In the genomic region with DNA sequence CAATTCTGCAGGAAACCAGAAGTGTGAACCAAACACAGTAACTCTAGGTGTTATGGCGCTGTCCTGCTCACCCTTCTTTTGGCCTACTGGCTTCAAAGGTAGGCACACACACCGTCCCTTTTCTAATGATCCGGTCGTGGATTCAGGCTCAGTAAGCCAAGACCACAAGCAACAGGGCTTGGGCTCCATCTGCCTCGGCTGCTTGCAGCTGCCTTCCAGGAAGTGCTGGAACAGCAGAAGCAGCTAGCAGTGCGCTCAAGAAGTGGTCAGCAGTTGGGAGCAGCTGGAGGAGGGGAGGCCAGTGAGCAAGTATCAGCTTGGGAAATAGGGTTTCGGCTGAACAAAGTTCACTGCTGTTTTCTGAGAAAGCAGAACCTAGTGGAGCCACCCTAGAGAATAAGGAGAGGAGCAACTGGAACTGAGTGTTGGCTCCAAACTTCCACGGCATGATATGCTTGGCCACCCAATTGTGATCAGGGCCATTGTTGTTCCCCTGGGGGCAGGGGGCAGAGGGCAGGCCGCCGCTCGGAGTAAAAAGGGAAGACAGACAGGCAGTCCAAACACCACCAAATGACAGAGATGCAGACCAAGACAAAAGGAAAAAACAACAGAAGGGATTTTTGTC, we compare ENCODE assay signal across 8 cellular contexts.
DNase-seq lines count a peak whose midpoint lies in the region; ATAC-seq and TF ChIP-seq lines count a peak whose summit lies in the region.

No MANE protein-coding gene starts in this region.

- peak; percentile 58 to 74 for TF ChIP-seq RAD21 in liver (IDR thresholded peaks at IDR 0.05)

- H3K27ac ChIP-seq in adipose tissue (ENCODE audit: low read depth, low read length) = peak overlapping the region; percentile 62
- H3K27ac ChIP-seq in liver (ENCODE audit: low read depth in 1 of 2, low read length in 2 of 2) = peak overlapping the region; percentile 95
- H3K27ac ChIP-seq in testis = peak overlapping the region; percentile 19 to 55

- H3K4me3 ChIP-seq in Loucy (ENCODE audit: low read length, poor library complexity, severe bottlenecking) = no peak overlapping the region
- no peak overlapping the region for H3K4me3 ChIP-seq in liver (ENCODE audit: low read depth in 1 of 3, low read length in 3 of 3)
- H3K4me3 ChIP-seq in testis = no peak overlapping the region

- peak overlapping the region; percentile 47 for H3K9ac ChIP-seq in Loucy (ENCODE audit: low read depth, low read length, poor library complexity, severe bottlenecking)
- peak overlapping the region; percentile 46 to 85 for H3K9ac ChIP-seq in liver (ENCODE audit: low read depth in 1 of 2, low read length in 2 of 2)

- no peaks in the 10 kb centered on the region for H3K9me2 ChIP-seq in Loucy (replicated peaks; ENCODE audit: low read depth, low read length)

- WGBS in adipose tissue, 3 donors = 14 to 55% (median 29%) methylated on average over 11 of the region's 11 CpGs
- 15% methylated on average over 11 of the region's 11 CpGs for WGBS in liver
- WGBS in testis, 2 donors = 50 to 63% methylated on average over 11 of the region's 11 CpGs

- intact Hi-C loops in testis (cut with DNase I; ENCODE audit: low total_unique reads) = no loop called here

- ATAC-seq in GM18502 (IDR thresholded peaks at IDR 0.05; ENCODE audit: poor library complexity, unreplicated experiment) (peak; percentile 46), HG02885 (IDR thresholded peaks at IDR 0.05; ENCODE audit: poor library complexity, unreplicated experiment) (no peak), GM18867 (IDR thresholded peaks at IDR 0.05; ENCODE audit: unreplicated experiment) (no peak)

- peak overlapping the region; percentile 68 for H2AFZ ChIP-seq in Loucy (ENCODE audit: low read length)

- H3K36me3 ChIP-seq in Loucy (ENCODE audit: insufficient read depth, low read length) (no peaks in the 10 kb centered on the region), liver (ENCODE audit: control insufficient read depth in 4 of 4, insufficient read depth in 3 of 4, low read depth in 1 of 4, low read length in 3 of 4) (no peaks in the 10 kb centered on the region), testis (ENCODE audit: low read depth, missing control alignments) (no peaks in the 10 kb centered on the region)

- peak; percentile 78 for DNase-seq in testis
- no peak for DNase-seq in foreskin melanocyte

- H3K27me3 ChIP-seq in Loucy (ENCODE audit: insufficient read depth, low read length, poor library complexity, severe bottlenecking) = no peaks in the 10 kb centered on the region
- no peaks in the 10 kb centered on the region for H3K27me3 ChIP-seq in liver (ENCODE audit: control insufficient read depth in 4 of 4, insufficient read depth in 4 of 4, low read length in 3 of 4)
- H3K27me3 ChIP-seq in testis = no peaks in the 10 kb centered on the region

- H4K20me1 ChIP-seq in Loucy (ENCODE audit: insufficient read depth, low read length, poor library complexity, severe bottlenecking) = no peaks in the 10 kb centered on the region

- no peaks in the 10 kb centered on the region for H3F3A ChIP-seq in Loucy (ENCODE audit: low read depth)

- peaks cover 49% of the 10 kb centered on the region for H3K4me1 ChIP-seq in Loucy (ENCODE audit: insufficient read depth, low read length, poor library complexity, severe bottlenecking)
- peaks cover 15 to 53% (median 38%) of the 10 kb centered on the region in 4 donors for H3K4me1 ChIP-seq in liver (ENCODE audit: control insufficient read depth in 4 of 4, insufficient read depth in 4 of 4, low read length in 3 of 4)
- peaks cover 5% of the 10 kb centered on the region for H3K4me1 ChIP-seq in testis

- TF ChIP-seq POLR2A in testis (IDR thresholded peaks at IDR 0.05) = no peak

- H3K9me3 ChIP-seq in Loucy (ENCODE audit: insufficient read depth, low read depth, low read length) (no peaks in the 10 kb centered on the region), liver (ENCODE audit: control insufficient read depth in 4 of 4, low read length in 3 of 4) (no peaks in the 10 kb centered on the region), testis (no peaks in the 10 kb centered on the region)

- TF ChIP-seq CTCF in Loucy (conservative IDR thresholded peaks at IDR 0.05; ENCODE audit: low read length) (no peak), liver (IDR thresholded peaks at IDR 0.05; ENCODE audit: low read depth, low read length, missing input control) (no peak), testis (IDR thresholded peaks at IDR 0.05) (no peak)

- peaks cover 6% of the 10 kb centered on the region; the same call in 1 of the 2 replicates for H3K79me2 ChIP-seq in Loucy (ENCODE audit: insufficient read depth, low read length)

- H3K4me2 ChIP-seq in Loucy (ENCODE audit: low read depth, low read length, poor library complexity, severe bottlenecking) = peak overlapping the region; percentile 18

TF ChIP-seq in liver, 16 proteins besides CTCF, POLR2A, EP300 and RAD21:
- peak; percentile 38 for TF ChIP-seq HNF4G (IDR thresholded peaks at IDR 0.05)
- TF ChIP-seq TAF1 (conservative IDR thresholded peaks at IDR 0.05) = no peak
- no peak for TF ChIP-seq FOXA1 (IDR thresholded peaks at IDR 0.05)
- TF ChIP-seq, protein P1, sequence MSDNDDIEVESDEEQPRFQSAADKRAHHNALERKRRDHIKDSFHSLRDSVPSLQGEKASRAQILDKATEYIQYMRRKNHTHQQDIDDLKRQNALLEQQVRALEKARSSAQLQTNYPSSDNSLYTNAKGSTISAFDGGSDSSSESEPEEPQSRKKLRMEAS (IDR thresholded peaks at IDR 0.05) = peak; percentile 63
- TF ChIP-seq, protein P2, sequence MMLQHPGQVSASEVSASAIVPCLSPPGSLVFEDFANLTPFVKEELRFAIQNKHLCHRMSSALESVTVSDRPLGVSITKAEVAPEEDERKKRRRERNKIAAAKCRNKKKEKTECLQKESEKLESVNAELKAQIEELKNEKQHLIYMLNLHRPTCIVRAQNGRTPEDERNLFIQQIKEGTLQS (IDR thresholded peaks at IDR 0.05) = peak; percentile 11
- no peak for TF ChIP-seq NR2F2 (IDR thresholded peaks at IDR 0.05)
- peak; percentile 81 for TF ChIP-seq RXRA (IDR thresholded peaks at IDR 0.05)
- no peak for TF ChIP-seq GABPA (IDR thresholded peaks at IDR 0.05 in 1 of 2, conservative IDR thresholded peaks at IDR 0.05 in 1 of 2)
- TF ChIP-seq EGR1 (IDR thresholded peaks at IDR 0.05; ENCODE audit: low read depth in 2 of 2) = peak in 1 of 2 donors; percentile 58
- no peak for TF ChIP-seq FOXA2 (IDR thresholded peaks at IDR 0.05)
- TF ChIP-seq, protein P3, sequence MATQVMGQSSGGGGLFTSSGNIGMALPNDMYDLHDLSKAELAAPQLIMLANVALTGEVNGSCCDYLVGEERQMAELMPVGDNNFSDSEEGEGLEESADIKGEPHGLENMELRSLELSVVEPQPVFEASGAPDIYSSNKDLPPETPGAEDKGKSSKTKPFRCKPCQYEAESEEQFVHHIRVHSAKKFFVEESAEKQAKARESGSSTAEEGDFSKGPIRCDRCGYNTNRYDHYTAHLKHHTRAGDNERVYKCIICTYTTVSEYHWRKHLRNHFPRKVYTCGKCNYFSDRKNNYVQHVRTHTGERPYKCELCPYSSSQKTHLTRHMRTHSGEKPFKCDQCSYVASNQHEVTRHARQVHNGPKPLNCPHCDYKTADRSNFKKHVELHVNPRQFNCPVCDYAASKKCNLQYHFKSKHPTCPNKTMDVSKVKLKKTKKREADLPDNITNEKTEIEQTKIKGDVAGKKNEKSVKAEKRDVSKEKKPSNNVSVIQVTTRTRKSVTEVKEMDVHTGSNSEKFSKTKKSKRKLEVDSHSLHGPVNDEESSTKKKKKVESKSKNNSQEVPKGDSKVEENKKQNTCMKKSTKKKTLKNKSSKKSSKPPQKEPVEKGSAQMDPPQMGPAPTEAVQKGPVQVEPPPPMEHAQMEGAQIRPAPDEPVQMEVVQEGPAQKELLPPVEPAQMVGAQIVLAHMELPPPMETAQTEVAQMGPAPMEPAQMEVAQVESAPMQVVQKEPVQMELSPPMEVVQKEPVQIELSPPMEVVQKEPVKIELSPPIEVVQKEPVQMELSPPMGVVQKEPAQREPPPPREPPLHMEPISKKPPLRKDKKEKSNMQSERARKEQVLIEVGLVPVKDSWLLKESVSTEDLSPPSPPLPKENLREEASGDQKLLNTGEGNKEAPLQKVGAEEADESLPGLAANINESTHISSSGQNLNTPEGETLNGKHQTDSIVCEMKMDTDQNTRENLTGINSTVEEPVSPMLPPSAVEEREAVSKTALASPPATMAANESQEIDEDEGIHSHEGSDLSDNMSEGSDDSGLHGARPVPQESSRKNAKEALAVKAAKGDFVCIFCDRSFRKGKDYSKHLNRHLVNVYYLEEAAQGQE (IDR thresholded peaks at IDR 0.05) = peak; percentile 21
- TF ChIP-seq SP1 (IDR thresholded peaks at IDR 0.05) = peak; percentile 80
- TF ChIP-seq, protein P4, sequence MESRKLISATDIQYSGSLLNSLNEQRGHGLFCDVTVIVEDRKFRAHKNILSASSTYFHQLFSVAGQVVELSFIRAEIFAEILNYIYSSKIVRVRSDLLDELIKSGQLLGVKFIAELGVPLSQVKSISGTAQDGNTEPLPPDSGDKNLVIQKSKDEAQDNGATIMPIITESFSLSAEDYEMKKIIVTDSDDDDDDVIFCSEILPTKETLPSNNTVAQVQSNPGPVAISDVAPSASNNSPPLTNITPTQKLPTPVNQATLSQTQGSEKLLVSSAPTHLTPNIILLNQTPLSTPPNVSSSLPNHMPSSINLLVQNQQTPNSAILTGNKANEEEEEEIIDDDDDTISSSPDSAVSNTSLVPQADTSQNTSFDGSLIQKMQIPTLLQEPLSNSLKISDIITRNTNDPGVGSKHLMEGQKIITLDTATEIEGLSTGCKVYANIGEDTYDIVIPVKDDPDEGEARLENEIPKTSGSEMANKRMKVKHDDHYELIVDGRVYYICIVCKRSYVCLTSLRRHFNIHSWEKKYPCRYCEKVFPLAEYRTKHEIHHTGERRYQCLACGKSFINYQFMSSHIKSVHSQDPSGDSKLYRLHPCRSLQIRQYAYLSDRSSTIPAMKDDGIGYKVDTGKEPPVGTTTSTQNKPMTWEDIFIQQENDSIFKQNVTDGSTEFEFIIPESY (IDR thresholded peaks at IDR 0.05) = peak; percentile 22
- peak; percentile 84 to 86 for TF ChIP-seq HNF4A (conservative IDR thresholded peaks at IDR 0.05)
- TF ChIP-seq JUND (IDR thresholded peaks at IDR 0.05) = no peak
- peak; percentile 50 for TF ChIP-seq YY1 (IDR thresholded peaks at IDR 0.05)
TF ChIP-seq in liver: peak in this region for 10.

Comparison
In these comparisons a context has a peak if more than half of its experiments do, and no peak if none do; other contexts are left out.
1. H3K27ac ChIP-seq: peak in every context shown above with its lines; median percentile 95 in liver; 62 in adipose tissue; 37 in testis.